ENCODE assay signal across 1 cellular context in the genomic region with DNA sequence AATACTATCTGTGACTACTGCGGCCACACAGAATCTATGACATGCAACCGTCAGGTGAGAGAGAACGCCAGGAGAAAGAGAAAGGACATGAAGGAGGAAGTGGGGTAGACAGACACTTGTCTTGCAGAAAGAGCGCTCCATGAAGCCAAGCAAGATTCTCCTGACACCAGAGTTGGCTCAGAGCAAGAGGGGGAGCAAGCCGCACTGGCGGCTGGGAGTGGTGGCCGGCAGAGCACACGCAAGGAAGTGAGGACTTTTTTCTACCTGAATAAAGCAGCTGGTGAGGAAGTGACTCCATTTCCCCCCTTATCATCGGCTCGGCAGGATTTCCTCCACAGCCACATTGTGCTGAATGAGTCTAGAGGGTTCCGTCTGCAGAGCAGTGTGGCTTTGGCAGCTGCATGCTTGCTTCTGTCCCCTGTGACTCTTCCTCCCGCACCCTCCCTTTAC.
TF ChIP-seq lines count a peak whose summit lies in the region.

No MANE protein-coding gene starts in this region.

TF ChIP-seq in K562, 482 proteins besides CTCF, POLR2A, EP300 and RAD21 (continued from another document):
- TF ChIP-seq, protein P1, sequence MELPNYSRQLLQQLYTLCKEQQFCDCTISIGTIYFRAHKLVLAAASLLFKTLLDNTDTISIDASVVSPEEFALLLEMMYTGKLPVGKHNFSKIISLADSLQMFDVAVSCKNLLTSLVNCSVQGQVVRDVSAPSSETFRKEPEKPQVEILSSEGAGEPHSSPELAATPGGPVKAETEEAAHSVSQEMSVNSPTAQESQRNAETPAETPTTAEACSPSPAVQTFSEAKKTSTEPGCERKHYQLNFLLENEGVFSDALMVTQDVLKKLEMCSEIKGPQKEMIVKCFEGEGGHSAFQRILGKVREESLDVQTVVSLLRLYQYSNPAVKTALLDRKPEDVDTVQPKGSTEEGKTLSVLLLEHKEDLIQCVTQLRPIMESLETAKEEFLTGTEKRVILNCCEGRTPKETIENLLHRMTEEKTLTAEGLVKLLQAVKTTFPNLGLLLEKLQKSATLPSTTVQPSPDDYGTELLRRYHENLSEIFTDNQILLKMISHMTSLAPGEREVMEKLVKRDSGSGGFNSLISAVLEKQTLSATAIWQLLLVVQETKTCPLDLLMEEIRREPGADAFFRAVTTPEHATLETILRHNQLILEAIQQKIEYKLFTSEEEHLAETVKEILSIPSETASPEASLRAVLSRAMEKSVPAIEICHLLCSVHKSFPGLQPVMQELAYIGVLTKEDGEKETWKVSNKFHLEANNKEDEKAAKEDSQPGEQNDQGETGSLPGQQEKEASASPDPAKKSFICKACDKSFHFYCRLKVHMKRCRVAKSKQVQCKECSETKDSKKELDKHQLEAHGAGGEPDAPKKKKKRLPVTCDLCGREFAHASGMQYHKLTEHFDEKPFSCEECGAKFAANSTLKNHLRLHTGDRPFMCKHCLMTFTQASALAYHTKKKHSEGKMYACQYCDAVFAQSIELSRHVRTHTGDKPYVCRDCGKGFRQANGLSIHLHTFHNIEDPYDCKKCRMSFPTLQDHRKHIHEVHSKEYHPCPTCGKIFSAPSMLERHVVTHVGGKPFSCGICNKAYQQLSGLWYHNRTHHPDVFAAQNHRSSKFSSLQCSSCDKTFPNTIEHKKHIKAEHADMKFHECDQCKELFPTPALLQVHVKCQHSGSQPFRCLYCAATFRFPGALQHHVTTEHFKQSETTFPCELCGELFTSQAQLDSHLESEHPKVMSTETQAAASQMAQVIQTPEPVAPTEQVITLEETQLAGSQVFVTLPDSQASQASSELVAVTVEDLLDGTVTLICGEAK (IDR thresholded peaks at IDR 0.05), result peak; percentile 41; the same call in 1 of the 2 replicates
- TF ChIP-seq, protein P1 (CRISPR knock-in tag; IDR thresholded peaks at IDR 0.05), result no peak
- TF ChIP-seq HDAC1 (IDR thresholded peaks at IDR 0.05), result no peak
- no peak for TF ChIP-seq SMARCC2 (IDR thresholded peaks at IDR 0.05; ENCODE audit: low read depth)
- peak; percentile 66 for TF ChIP-seq GABPA (tag; conservative IDR thresholded peaks at IDR 0.05; ENCODE audit: low read depth)
- TF ChIP-seq ZNF354B (CRISPR knock-in tag; IDR thresholded peaks at IDR 0.05), result no peak
- no peak for TF ChIP-seq NFRKB (IDR thresholded peaks at IDR 0.05; ENCODE audit: low read depth)
- TF ChIP-seq, protein P2, sequence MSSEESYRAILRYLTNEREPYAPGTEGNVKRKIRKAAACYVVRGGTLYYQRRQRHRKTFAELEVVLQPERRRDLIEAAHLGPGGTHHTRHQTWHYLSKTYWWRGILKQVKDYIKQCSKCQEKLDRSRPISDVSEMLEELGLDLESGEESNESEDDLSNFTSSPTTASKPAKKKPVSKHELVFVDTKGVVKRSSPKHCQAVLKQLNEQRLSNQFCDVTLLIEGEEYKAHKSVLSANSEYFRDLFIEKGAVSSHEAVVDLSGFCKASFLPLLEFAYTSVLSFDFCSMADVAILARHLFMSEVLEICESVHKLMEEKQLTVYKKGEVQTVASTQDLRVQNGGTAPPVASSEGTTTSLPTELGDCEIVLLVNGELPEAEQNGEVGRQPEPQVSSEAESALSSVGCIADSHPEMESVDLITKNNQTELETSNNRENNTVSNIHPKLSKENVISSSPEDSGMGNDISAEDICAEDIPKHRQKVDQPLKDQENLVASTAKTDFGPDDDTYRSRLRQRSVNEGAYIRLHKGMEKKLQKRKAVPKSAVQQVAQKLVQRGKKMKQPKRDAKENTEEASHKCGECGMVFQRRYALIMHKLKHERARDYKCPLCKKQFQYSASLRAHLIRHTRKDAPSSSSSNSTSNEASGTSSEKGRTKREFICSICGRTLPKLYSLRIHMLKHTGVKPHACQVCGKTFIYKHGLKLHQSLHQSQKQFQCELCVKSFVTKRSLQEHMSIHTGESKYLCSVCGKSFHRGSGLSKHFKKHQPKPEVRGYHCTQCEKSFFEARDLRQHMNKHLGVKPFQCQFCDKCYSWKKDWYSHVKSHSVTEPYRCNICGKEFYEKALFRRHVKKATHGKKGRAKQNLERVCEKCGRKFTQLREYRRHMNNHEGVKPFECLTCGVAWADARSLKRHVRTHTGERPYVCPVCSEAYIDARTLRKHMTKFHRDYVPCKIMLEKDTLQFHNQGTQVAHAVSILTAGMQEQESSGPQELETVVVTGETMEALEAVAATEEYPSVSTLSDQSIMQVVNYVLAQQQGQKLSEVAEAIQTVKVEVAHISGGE (CRISPR knock-in tag; IDR thresholded peaks at IDR 0.05), result 0 out of 6 replicates have a peak, but pooled peaks of 1 of the 3 experiments have one; percentile 54
- no peak for TF ChIP-seq MCM3 (IDR thresholded peaks at IDR 0.05)
- TF ChIP-seq NR2C2 (CRISPR knock-in tag; IDR thresholded peaks at IDR 0.05), result no peak
- TF ChIP-seq NR2C2 (tag; IDR thresholded peaks at IDR 0.05), result peak; percentile 34; the same call in 1 of the 2 replicates
- TF ChIP-seq ZNF274 (IDR thresholded peaks at IDR 0.05; ENCODE audit: borderline replicate concordance, low read depth, low read length), result no peak
- TF ChIP-seq, protein P3, sequence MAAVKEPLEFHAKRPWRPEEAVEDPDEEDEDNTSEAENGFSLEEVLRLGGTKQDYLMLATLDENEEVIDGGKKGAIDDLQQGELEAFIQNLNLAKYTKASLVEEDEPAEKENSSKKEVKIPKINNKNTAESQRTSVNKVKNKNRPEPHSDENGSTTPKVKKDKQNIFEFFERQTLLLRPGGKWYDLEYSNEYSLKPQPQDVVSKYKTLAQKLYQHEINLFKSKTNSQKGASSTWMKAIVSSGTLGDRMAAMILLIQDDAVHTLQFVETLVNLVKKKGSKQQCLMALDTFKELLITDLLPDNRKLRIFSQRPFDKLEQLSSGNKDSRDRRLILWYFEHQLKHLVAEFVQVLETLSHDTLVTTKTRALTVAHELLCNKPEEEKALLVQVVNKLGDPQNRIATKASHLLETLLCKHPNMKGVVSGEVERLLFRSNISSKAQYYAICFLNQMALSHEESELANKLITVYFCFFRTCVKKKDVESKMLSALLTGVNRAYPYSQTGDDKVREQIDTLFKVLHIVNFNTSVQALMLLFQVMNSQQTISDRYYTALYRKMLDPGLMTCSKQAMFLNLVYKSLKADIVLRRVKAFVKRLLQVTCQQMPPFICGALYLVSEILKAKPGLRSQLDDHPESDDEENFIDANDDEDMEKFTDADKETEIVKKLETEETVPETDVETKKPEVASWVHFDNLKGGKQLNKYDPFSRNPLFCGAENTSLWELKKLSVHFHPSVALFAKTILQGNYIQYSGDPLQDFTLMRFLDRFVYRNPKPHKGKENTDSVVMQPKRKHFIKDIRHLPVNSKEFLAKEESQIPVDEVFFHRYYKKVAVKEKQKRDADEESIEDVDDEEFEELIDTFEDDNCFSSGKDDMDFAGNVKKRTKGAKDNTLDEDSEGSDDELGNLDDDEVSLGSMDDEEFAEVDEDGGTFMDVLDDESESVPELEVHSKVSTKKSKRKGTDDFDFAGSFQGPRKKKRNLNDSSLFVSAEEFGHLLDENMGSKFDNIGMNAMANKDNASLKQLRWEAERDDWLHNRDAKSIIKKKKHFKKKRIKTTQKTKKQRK (IDR thresholded peaks at IDR 0.05; ENCODE audit: borderline replicate concordance, low read depth, low read length), result no peak
- no peak for TF ChIP-seq POLR2AphosphoS2 (IDR thresholded peaks at IDR 0.05; ENCODE audit: low read length)
- no peak for TF ChIP-seq ARID1B (IDR thresholded peaks at IDR 0.05)
- no peak for TF ChIP-seq ZNF316 (IDR thresholded peaks at IDR 0.05)
- TF ChIP-seq SPI1 (IDR thresholded peaks at IDR 0.05; ENCODE audit: borderline replicate concordance, low read depth, low read length), result peak; percentile 18; the same call in 1 of the 2 replicates
- no peak for TF ChIP-seq POLR2B (IDR thresholded peaks at IDR 0.05; ENCODE audit: low read depth, partially characterized antibody)
- TF ChIP-seq NFE2 (IDR thresholded peaks at IDR 0.05; ENCODE audit: low read depth), result no peak
- TF ChIP-seq PYGO2 (tag; IDR thresholded peaks at IDR 0.05), result no peak
- no peak for TF ChIP-seq ZKSCAN3 (CRISPR knock-in tag; IDR thresholded peaks at IDR 0.05)
- no peak for TF ChIP-seq HNRNPLL (IDR thresholded peaks at IDR 0.05; ENCODE audit: low read depth, low read length, poor library complexity, severe bottlenecking)
- no peak for TF ChIP-seq CHD2 (IDR thresholded peaks at IDR 0.05; ENCODE audit: low read depth, low read length)
- no peak for TF ChIP-seq CHD1 (IDR thresholded peaks at IDR 0.05; ENCODE audit: low read length)
- TF ChIP-seq, protein P4, sequence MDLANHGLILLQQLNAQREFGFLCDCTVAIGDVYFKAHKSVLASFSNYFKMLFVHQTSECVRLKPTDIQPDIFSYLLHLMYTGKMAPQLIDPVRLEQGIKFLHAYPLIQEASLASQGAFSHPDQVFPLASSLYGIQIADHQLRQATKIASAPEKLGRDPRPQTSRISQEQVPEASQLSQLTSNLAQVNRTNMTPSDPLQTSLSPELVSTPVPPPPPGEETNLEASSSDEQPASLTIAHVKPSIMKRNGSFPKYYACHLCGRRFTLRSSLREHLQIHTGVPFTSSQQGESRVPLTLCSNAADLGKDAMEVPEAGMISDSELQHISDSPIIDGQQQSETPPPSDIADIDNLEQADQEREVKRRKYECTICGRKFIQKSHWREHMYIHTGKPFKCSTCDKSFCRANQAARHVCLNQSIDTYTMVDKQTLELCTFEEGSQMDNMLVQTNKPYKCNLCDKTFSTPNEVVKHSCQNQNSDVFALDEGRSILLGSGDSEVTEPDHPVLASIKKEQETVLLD (IDR thresholded peaks at IDR 0.05), result no peak
- TF ChIP-seq FOXJ3 (CRISPR knock-in tag; IDR thresholded peaks at IDR 0.05), result no peak
- TF ChIP-seq MYC (IDR thresholded peaks at IDR 0.05; ENCODE audit: low read depth, low read length), result no peak
- no peak for TF ChIP-seq MYC (CRISPR knock-in tag; IDR thresholded peaks at IDR 0.05; ENCODE audit: borderline replicate concordance, low read depth)
- TF ChIP-seq CBX8 (IDR thresholded peaks at IDR 0.05; ENCODE audit: borderline replicate concordance, extremely low read depth, low read depth, low read length, poor library complexity, severe bottlenecking), result no peak
- TF ChIP-seq, protein P5, sequence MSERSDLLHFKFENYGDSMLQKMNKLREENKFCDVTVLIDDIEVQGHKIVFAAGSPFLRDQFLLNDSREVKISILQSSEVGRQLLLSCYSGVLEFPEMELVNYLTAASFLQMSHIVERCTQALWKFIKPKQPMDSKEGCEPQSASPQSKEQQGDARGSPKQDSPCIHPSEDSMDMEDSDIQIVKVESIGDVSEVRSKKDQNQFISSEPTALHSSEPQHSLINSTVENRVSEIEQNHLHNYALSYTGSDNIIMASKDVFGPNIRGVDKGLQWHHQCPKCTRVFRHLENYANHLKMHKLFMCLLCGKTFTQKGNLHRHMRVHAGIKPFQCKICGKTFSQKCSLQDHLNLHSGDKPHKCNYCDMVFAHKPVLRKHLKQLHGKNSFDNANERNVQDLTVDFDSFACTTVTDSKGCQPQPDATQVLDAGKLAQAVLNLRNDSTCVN (CRISPR knock-in tag; IDR thresholded peaks at IDR 0.05), result no peak
- TF ChIP-seq FOXJ2 (tag; IDR thresholded peaks at IDR 0.05), result no peak
- TF ChIP-seq YBX1 (IDR thresholded peaks at IDR 0.05), result no peak
